ENCODE assay signal across 1 cellular context in the genomic region with DNA sequence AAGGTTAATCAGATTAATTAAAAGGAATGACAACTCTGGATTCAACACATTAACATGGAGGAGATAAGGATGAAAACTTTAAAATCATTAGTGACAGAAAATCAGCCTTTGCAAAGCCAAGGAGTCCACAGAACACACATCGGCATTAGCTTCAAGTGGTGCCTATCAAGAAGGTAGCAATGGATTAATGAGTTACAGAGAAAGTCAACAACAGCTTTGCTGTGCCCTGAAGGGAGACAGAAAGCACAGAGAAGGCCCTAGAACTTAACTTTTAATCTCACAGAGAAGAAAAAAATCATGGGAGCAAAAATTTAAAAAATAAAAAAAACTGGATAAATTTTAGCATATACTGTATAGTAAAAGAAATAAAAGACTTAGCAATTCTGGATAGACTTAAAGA.
TF ChIP-seq lines count a peak whose summit lies in the region.

No MANE protein-coding gene starts in this region.

TF ChIP-seq in HepG2, 621 proteins besides CTCF, POLR2A, EP300 and RAD21 (continued from another document):
- TF ChIP-seq ZNF10 (CRISPR knock-in tag; IDR thresholded peaks at IDR 0.05; ENCODE audit: borderline replicate concordance, low read depth) (no peak), BHLHE40 (IDR thresholded peaks at IDR 0.05; ENCODE audit: low read length) (no peak), CBFB (CRISPR knock-in tag; IDR thresholded peaks at IDR 0.05) (no peak), HNRNPUL1 (IDR thresholded peaks at IDR 0.05; ENCODE audit: low read depth, low read length) (peak; percentile 76; the same call in 1 of the 2 replicates), MIXL1 (CRISPR knock-in tag; IDR thresholded peaks at IDR 0.05) (peak; percentile 82), CEBPG (CRISPR knock-in tag; IDR thresholded peaks at IDR 0.05) (0 out of 2 replicates have a peak, but pooled peaks have one; percentile 6), WIZ (CRISPR knock-in tag; IDR thresholded peaks at IDR 0.05) (no peak)
- TF ChIP-seq, protein P1, sequence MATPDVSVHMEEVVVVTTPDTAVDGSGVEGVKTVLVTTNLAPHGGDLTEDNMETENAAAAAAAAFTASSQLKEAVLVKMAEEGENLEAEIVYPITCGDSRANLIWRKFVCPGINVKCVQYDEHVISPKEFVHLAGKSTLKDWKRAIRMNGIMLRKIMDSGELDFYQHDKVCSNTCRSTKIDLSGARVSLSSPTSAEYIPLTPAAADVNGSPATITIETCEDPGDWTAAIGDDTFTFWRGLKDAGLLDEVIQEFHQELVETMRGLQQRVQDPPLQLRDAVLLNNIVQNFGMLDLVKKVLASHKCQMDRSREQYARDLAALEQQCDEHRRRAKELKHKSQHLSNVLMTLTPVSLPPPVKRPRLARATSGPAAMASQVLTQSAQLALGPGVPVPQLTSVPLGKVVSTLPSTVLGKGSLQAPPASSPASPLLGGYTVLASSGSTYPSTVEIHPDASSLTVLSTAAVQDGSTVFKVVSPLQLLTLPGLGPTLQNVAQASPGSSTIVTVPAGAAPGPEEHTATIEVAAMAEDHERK (CRISPR knock-in tag; IDR thresholded peaks at IDR 0.05; ENCODE audit: low read depth): no peak
- TF ChIP-seq, protein P2, sequence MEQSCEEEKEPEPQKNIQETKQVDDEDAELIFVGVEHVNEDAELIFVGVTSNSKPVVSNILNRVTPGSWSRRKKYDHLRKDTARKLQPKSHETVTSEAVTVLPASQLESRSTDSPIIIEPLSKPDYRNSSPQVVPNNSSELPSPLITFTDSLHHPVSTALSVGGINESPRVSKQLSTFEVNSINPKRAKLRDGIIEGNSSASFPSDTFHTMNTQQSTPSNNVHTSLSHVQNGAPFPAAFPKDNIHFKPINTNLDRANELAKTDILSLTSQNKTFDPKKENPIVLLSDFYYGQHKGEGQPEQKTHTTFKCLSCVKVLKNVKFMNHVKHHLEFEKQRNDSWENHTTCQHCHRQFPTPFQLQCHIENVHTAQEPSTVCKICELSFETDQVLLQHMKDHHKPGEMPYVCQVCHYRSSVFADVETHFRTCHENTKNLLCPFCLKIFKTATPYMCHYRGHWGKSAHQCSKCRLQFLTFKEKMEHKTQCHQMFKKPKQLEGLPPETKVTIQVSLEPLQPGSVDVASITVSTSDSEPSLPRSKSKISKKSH (CRISPR knock-in tag; IDR thresholded peaks at IDR 0.05; ENCODE audit: borderline replicate concordance): no peak
- TF ChIP-seq, protein P3, sequence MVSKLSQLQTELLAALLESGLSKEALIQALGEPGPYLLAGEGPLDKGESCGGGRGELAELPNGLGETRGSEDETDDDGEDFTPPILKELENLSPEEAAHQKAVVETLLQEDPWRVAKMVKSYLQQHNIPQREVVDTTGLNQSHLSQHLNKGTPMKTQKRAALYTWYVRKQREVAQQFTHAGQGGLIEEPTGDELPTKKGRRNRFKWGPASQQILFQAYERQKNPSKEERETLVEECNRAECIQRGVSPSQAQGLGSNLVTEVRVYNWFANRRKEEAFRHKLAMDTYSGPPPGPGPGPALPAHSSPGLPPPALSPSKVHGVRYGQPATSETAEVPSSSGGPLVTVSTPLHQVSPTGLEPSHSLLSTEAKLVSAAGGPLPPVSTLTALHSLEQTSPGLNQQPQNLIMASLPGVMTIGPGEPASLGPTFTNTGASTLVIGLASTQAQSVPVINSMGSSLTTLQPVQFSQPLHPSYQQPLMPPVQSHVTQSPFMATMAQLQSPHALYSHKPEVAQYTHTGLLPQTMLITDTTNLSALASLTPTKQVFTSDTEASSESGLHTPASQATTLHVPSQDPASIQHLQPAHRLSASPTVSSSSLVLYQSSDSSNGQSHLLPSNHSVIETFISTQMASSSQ (IDR thresholded peaks at IDR 0.05; ENCODE audit: low read depth): peak; percentile 79
- TF ChIP-seq, protein P3 (CRISPR knock-in tag; IDR thresholded peaks at IDR 0.05; ENCODE audit: borderline replicate concordance): no peak
- TF ChIP-seq, protein P4, sequence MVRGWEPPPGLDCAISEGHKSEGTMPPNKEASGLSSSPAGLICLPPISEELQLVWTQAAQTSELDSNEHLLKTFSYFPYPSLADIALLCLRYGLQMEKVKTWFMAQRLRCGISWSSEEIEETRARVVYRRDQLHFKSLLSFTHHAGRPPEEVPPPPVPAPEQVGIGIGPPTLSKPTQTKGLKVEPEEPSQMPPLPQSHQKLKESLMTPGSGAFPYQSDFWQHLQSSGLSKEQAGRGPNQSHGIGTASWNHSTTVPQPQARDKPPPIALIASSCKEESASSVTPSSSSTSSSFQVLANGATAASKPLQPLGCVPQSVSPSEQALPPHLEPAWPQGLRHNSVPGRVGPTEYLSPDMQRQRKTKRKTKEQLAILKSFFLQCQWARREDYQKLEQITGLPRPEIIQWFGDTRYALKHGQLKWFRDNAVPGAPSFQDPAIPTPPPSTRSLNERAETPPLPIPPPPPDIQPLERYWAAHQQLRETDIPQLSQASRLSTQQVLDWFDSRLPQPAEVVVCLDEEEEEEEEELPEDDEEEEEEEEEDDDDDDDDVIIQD (CRISPR knock-in tag; IDR thresholded peaks at IDR 0.05; ENCODE audit: low read depth): peak; percentile 32; the same call in 1 of the 2 replicates
- TF ChIP-seq, protein P5, sequence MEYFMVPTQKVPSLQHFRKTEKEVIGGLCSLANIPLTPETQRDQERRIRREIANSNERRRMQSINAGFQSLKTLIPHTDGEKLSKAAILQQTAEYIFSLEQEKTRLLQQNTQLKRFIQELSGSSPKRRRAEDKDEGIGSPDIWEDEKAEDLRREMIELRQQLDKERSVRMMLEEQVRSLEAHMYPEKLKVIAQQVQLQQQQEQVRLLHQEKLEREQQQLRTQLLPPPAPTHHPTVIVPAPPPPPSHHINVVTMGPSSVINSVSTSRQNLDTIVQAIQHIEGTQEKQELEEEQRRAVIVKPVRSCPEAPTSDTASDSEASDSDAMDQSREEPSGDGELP (IDR thresholded peaks at IDR 0.05; ENCODE audit: borderline replicate concordance, low read depth): no peak
- TF ChIP-seq, protein P6, sequence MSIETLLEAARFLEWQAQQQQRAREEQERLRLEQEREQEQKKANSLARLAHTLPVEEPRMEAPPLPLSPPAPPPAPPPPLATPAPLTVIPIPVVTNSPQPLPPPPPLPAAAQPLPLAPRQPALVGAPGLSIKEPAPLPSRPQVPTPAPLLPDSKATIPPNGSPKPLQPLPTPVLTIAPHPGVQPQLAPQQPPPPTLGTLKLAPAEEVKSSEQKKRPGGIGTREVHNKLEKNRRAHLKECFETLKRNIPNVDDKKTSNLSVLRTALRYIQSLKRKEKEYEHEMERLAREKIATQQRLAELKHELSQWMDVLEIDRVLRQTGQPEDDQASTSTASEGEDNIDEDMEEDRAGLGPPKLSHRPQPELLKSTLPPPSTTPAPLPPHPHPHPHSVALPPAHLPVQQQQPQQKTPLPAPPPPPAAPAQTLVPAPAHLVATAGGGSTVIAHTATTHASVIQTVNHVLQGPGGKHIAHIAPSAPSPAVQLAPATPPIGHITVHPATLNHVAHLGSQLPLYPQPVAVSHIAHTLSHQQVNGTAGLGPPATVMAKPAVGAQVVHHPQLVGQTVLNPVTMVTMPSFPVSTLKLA (IDR thresholded peaks at IDR 0.05): no peak
- TF ChIP-seq, protein P7, sequence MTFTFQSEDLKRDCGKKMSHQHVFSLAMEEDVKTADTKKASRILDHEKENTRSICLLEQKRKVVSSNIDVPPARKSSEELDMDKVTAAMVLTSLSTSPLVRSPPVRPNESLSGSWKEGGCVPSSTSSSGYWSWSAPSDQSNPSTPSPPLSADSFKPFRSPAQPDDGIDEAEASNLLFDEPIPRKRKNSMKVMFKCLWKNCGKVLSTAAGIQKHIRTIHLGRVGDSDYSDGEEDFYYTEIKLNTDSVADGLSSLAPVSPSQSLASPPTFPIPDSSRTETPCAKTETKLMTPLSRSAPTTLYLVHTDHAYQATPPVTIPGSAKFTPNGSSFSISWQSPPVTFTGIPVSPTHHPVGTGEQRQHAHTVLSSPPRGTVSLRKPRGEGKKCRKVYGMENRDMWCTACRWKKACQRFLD (CRISPR knock-in tag; IDR thresholded peaks at IDR 0.05; ENCODE audit: borderline replicate concordance): no peak
